8 cellular contexts compared by ENCODE assay signal in genomic region chr1:148263128-148263905, GRCh38.
DNase-seq lines count a peak whose midpoint lies in the region; FAIRE-seq and TF ChIP-seq lines count a peak whose summit lies in the region.

No MANE protein-coding gene starts in this region.

- H2BK5ac ChIP-seq in mesenchymal stem cell (ENCODE audit: low read depth, low read length, poor library complexity, severe bottlenecking) = no peak overlapping the region

- peak; percentile 93 for FAIRE-seq in G401.6 (lab: Jason Lieb, UNC)

- H2BK15ac ChIP-seq in mesenchymal stem cell (ENCODE audit: low read depth, poor library complexity, severe bottlenecking) = no peak overlapping the region

- H3K9me3 Mint-ChIP-seq in activated CD4-positive, alpha-beta memory T cell treated with anti-CD3 and anti-CD28 coated beads, Interleukin-2, amount 10 ng/mL, durations not matched to agents 7 days and 5 days = no peaks in the 10 kb centered on the region

- peak overlapping the region; percentile 92 for H3K4me2 ChIP-seq in mesenchymal stem cell (ENCODE audit: low read length, poor library complexity, severe bottlenecking)

- CTCF ChIA-PET in HEK293T (lab: Yijun Ruan, JAX) = no interaction called here
- CTCF ChIA-PET in activated CD4-positive, alpha-beta memory T cell treated with anti-CD3 and anti-CD28 coated beads, Interleukin-2, amount 10 ng/mL, durations not matched to agents 7 days and 5 days (lab: Charles Lee) = interaction anchor here (0.6 to 1.3 kb wide), 2 partner anchors 17 to 71 kb away, joined by 4 to 5 read pairs; no protein-coding TSS in a partner anchor

- peak overlapping the region in 1 of 2 experiments; percentile 91 for H3K18ac ChIP-seq in mesenchymal stem cell (ENCODE audit: low read depth in 1 of 2, low read length in 2 of 2)

- H3K14ac ChIP-seq in mesenchymal stem cell (ENCODE audit: low read length in 2 of 2) = no peak overlapping the region

- H3K4me3 Mint-ChIP-seq in activated CD4-positive, alpha-beta memory T cell treated with anti-CD3 and anti-CD28 coated beads, Interleukin-2, amount 10 ng/mL, durations not matched to agents 7 days and 5 days = peak overlapping the region; percentile 84

- H4K8ac ChIP-seq in mesenchymal stem cell (ENCODE audit: low read length) = peak overlapping the region; percentile 78

- peaks cover 27% of the 10 kb centered on the region for H3K27me3 Mint-ChIP-seq in activated CD4-positive, alpha-beta memory T cell treated with anti-CD3 and anti-CD28 coated beads, Interleukin-2, amount 10 ng/mL, durations not matched to agents 7 days and 5 days

- no peak overlapping the region for H3K23ac ChIP-seq in mesenchymal stem cell (ENCODE audit: low read length in 2 of 2)

- POLR2A ChIA-PET in HEK293T (lab: Yijun Ruan, JAX) = interaction anchor here (0.7 to 2.7 kb wide), 20 partner anchors 9 to 593 kb away, joined by 3 to 132 read pairs (median 4); partner anchors contain the start of gene ACP6
- POLR2A ChIA-PET in activated CD4-positive, alpha-beta memory T cell treated with anti-CD3 and anti-CD28 coated beads, Interleukin-2, amount 10 ng/mL, durations not matched to agents 7 days and 5 days (lab: Charles Lee) = interaction anchor here (0.6 to 1.9 kb wide), 20 partner anchors 12 to 1179 kb away, joined by 3 to 123 read pairs (median 4); no protein-coding TSS in a partner anchor

- 1% methylated on average over 43 of the region's 43 CpGs for WGBS in mesenchymal stem cell

- peak overlapping the region; percentile 68 for H3K4me3 ChIP-seq in effector memory CD4-positive, alpha-beta T cell (ENCODE audit: insufficient read depth, low read depth, low read length, poor library complexity, severe bottlenecking)
- H3K4me3 ChIP-seq in mesenchymal stem cell (ENCODE audit: insufficient read depth in 1 of 2, low read depth in 1 of 2, low read length in 2 of 2) = peak overlapping the region; percentile 34 to 88

- H2AFZ ChIP-seq in mesenchymal stem cell (ENCODE audit: low read depth, low read length) = peak overlapping the region; percentile 6

- H4K91ac ChIP-seq in mesenchymal stem cell (ENCODE audit: low read length) = peak overlapping the region; percentile 72

- H3K36me3 ChIP-seq in effector memory CD4-positive, alpha-beta T cell (ENCODE audit: control insufficient read depth, insufficient read depth, low read length) = no peaks in the 10 kb centered on the region
- no peaks in the 10 kb centered on the region for H3K36me3 ChIP-seq in mesenchymal stem cell (ENCODE audit: control insufficient read depth in 1 of 2, insufficient read depth in 2 of 2, low read depth in 1 of 2, low read length in 2 of 2)

- H3K4ac ChIP-seq in mesenchymal stem cell (ENCODE audit: low read depth in 1 of 2, low read length in 2 of 2) = no peak overlapping the region

- no peaks in the 10 kb centered on the region for H3K9me3 ChIP-seq in effector memory CD4-positive, alpha-beta T cell (ENCODE audit: control insufficient read depth, low read length)
- no peaks in the 10 kb centered on the region for H3K9me3 ChIP-seq in mesenchymal stem cell (ENCODE audit: control insufficient read depth, low read length)

- H3K36me3 Mint-ChIP-seq in activated CD4-positive, alpha-beta memory T cell treated with anti-CD3 and anti-CD28 coated beads, Interleukin-2, amount 10 ng/mL, durations not matched to agents 7 days and 5 days (ENCODE audit: low read depth) = no peaks in the 10 kb centered on the region

- H2BK12ac ChIP-seq in mesenchymal stem cell (ENCODE audit: low read length in 2 of 2) = no peak overlapping the region

- no peaks in the 10 kb centered on the region for H3K4me1 ChIP-seq in effector memory CD4-positive, alpha-beta T cell (ENCODE audit: control insufficient read depth, insufficient read depth, low read length, poor library complexity, severe bottlenecking)
- peaks cover 9% of the 10 kb centered on the region for H3K4me1 ChIP-seq in mesenchymal stem cell (ENCODE audit: control insufficient read depth, insufficient read depth, low read depth, low read length)

- H3K9ac ChIP-seq in mesenchymal stem cell (ENCODE audit: low read length) = peak overlapping the region; percentile 81

- H3K79me1 ChIP-seq in mesenchymal stem cell (replicated peaks; ENCODE audit: low read length, poor library complexity, severe bottlenecking) = no peaks in the 10 kb centered on the region

- H3K27ac Mint-ChIP-seq in activated CD4-positive, alpha-beta memory T cell treated with anti-CD3 and anti-CD28 coated beads, Interleukin-2, amount 10 ng/mL, durations not matched to agents 7 days and 5 days = peak overlapping the region; percentile 83

- peak; percentile 76 for DNase-seq in HEK293T (ENCODE audit: extremely low spot score)
- DNase-seq in NCI-H2227 (lab: John Stamatoyannopoulos, UW; ENCODE audit: unreplicated experiment) = peak; percentile 42
- DNase-seq in activated CD4-positive, alpha-beta memory T cell treated with anti-CD3 and anti-CD28 coated beads, Interleukin-2, amount 10 ng/mL, durations not matched to agents 7 days and 5 days = peak; percentile 72
- DNase-seq in effector memory CD4-positive, alpha-beta T cell = peak; percentile 19 to 43 (median 29)
- peak; percentile 94 for DNase-seq in mesenchymal stem cell
- DNase-seq in stimulated activated CD8-positive, alpha-beta memory T cell treated with anti-CD3 and anti-CD28 coated beads, Interleukin-15, amount 100 ng/mL, for 24 hours (ENCODE audit: low read depth) = peak; percentile 31
- DNase-seq in NCI-H524 treated with DMSO at 0.1 percent for 48 hours (lab: John Stamatoyannopoulos, UW) = no peak

- H3K27me3 ChIP-seq in effector memory CD4-positive, alpha-beta T cell (replicated peaks; ENCODE audit: control insufficient read depth, insufficient read depth, low read length, poor library complexity, severe bottlenecking) = no peaks in the 10 kb centered on the region
- peaks cover 0 to 14% of the 10 kb centered on the region in 2 experiments for H3K27me3 ChIP-seq in mesenchymal stem cell (ENCODE audit: control insufficient read depth in 1 of 2, insufficient read depth in 1 of 2, low read length in 2 of 2)

- H3K27ac ChIP-seq in effector memory CD4-positive, alpha-beta T cell (ENCODE audit: insufficient read depth, low read length, poor library complexity, severe bottlenecking) = peak overlapping the region; percentile 62
- no peak overlapping the region for H3K27ac ChIP-seq in mesenchymal stem cell (ENCODE audit: low read length, poor library complexity, severe bottlenecking)

- peaks cover 16% of the 10 kb centered on the region for H3K4me1 Mint-ChIP-seq in activated CD4-positive, alpha-beta memory T cell treated with anti-CD3 and anti-CD28 coated beads, Interleukin-2, amount 10 ng/mL, durations not matched to agents 7 days and 5 days

- no peak overlapping the region for H2BK120ac ChIP-seq in mesenchymal stem cell (ENCODE audit: low read depth, low read length)

- no peak overlapping the region for H2AK5ac ChIP-seq in mesenchymal stem cell (ENCODE audit: low read length, severe bottlenecking)

TF ChIP-seq in HEK293T, 16 proteins besides CTCF, POLR2A, EP300 and RAD21:
- TF ChIP-seq LEF1 (IDR thresholded peaks at IDR 0.05; ENCODE audit: borderline replicate concordance) (no peak), TARDBP (IDR thresholded peaks at IDR 0.05) (peak; percentile 69), ZNF384 (IDR thresholded peaks at IDR 0.05) (peak; percentile 76; the same call in 1 of the 2 replicates), BHLHE40 (IDR thresholded peaks at IDR 0.05; ENCODE audit: borderline replicate concordance) (peak; percentile 81), L3MBTL2 (conservative IDR thresholded peaks at IDR 0.05) (peak; percentile 96), HDGF (IDR thresholded peaks at IDR 0.05; ENCODE audit: borderline replicate concordance) (no peak), ELF4 (IDR thresholded peaks at IDR 0.05) (peak; percentile 99), FOXA1 (IDR thresholded peaks at IDR 0.05) (no peak), NFRKB (IDR thresholded peaks at IDR 0.05) (peak; percentile 97), CTBP1 (IDR thresholded peaks at IDR 0.05; ENCODE audit: borderline replicate concordance) (peak; percentile 89), SUZ12 (IDR thresholded peaks at IDR 0.05) (peak; percentile 54), FOXK2 (IDR thresholded peaks at IDR 0.05) (peak; percentile 95), SP1 (IDR thresholded peaks at IDR 0.05) (no peak), ARNT (IDR thresholded peaks at IDR 0.05) (peak; percentile 89), FOXM1 (IDR thresholded peaks at IDR 0.05; ENCODE audit: borderline replicate concordance) (no peak; the same call in none of the 2 replicates)
- TF ChIP-seq, protein P1, sequence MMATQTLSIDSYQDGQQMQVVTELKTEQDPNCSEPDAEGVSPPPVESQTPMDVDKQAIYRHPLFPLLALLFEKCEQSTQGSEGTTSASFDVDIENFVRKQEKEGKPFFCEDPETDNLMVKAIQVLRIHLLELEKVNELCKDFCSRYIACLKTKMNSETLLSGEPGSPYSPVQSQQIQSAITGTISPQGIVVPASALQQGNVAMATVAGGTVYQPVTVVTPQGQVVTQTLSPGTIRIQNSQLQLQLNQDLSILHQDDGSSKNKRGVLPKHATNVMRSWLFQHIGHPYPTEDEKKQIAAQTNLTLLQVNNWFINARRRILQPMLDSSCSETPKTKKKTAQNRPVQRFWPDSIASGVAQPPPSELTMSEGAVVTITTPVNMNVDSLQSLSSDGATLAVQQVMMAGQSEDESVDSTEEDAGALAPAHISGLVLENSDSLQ (IDR thresholded peaks at IDR 0.05) = peak; percentile 82
